8 cellular contexts compared by ENCODE assay signal in the genomic region with DNA sequence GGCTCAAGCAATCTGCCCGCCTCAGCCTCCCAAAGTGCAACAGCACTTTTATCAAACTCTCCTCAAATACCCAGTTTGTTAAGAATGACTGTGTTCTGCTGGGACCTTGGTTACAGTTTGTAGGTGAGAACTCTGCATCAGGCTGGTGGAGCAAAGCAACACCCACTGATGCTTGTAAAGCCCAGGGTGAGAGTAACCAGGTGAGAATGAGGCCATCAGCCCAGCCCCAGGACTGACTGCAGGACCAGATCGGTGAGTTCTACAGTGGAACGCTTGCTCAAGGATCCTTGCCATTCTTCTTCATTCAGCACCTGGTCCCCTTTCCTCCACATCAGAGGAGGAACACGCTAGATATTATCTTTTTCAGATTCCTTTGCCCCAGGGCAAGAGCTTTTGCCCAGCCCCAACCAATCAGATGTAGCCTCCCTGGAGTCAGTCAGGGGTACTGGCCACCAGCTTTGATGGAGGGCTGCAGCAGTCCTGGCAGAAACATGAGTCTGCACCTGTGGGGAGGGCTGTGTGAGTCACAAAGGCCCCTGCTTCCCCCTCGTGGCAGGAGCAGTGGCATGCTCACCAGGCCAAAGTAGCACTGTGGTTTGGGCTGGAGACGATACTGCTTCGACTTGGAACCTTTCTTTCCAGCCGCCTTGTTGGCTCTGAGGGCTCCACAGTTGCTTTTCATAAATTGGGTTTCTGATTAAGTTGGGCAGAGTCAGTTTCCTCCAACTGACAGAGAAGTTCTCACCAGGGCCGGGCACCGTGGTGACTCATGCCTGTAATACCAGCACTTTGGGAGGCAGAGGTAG. TPM values are rescaled to one million over a fixed set of nuclear protein-coding genes. Genes with fewer than 3 reads are reported as not detected.
DNase-seq lines count a peak whose midpoint lies in the region; ATAC-seq and TF ChIP-seq lines count a peak whose summit lies in the region.

No MANE protein-coding gene starts in this region.

- H2AFZ ChIP-seq in trophoblast cell (ENCODE audit: insufficient read depth, low read length, poor library complexity), result no peak overlapping the region

- H3K36me3 ChIP-seq in HAP-1 (replicated peaks) (no peaks in the 10 kb centered on the region), trophoblast cell (ENCODE audit: control insufficient read depth in 1 of 2, insufficient read depth in 2 of 2, low read length in 2 of 2) (no peaks in the 10 kb centered on the region)

- no CpG with 5 or more reads among the region's 10 CpGs for WGBS in trophoblast cell (ENCODE audit: extremely low coverage, insufficient coverage, insufficient read length)

- no peak overlapping the region for H3K4ac ChIP-seq in trophoblast cell (ENCODE audit: low read depth, low read length)

- H3K79me2 ChIP-seq in trophoblast cell (ENCODE audit: control insufficient read depth, insufficient read depth, low read length, poor library complexity), result peaks cover 9% of the 10 kb centered on the region

- H2BK5ac ChIP-seq in trophoblast cell (ENCODE audit: low read depth, low read length, poor library complexity), result peak overlapping the region; percentile 64

- H3K4me2 ChIP-seq in trophoblast cell (ENCODE audit: low read length), result no peak overlapping the region

- no peak overlapping the region for H2AK5ac ChIP-seq in trophoblast cell (ENCODE audit: low read length)

- H3K79me1 ChIP-seq in trophoblast cell (ENCODE audit: low read length), result peaks cover 29% of the 10 kb centered on the region

- no peak overlapping the region for H3K9ac ChIP-seq in trophoblast cell (ENCODE audit: low read length)

- no peak overlapping the region for H3K4me3 ChIP-seq in HAP-1
- no peak overlapping the region for H3K4me3 ChIP-seq in fibroblast of mammary gland (ENCODE audit: control insufficient read depth, low read depth, low read length)
- no peak overlapping the region for H3K4me3 ChIP-seq in trophoblast cell (ENCODE audit: low read depth, low read length)

- DNase-seq in DMS 273 treated with DMSO at 0.1 percent for 48 hours (lab: John Stamatoyannopoulos, UW) (peak; percentile 5), HAP-1 (ENCODE audit: low spot score in 2 of 2) (peak; percentile 46 to 78), OCI-M1 (lab: John Stamatoyannopoulos, UW) (peak; percentile 52), activated T-cell treated with anti-CD3 and anti-CD28 coated beads for 48 hours (ENCODE audit: low read depth) (peak; percentile 56), fibroblast of mammary gland (ENCODE audit: low read depth) (peak; percentile 55), trophoblast cell (peak; percentile 98 to 100), NCI-H2029 treated with DMSO at 0.1 percent for 48 hours (lab: John Stamatoyannopoulos, UW) (no peak)

- H3K9me3 ChIP-seq in HAP-1, result no peaks in the 10 kb centered on the region
- H3K9me3 ChIP-seq in trophoblast cell (ENCODE audit: insufficient read depth, low read depth, low read length), result peaks cover 2% of the 10 kb centered on the region

- H4K8ac ChIP-seq in trophoblast cell (ENCODE audit: low read depth, low read length), result peak overlapping the region; percentile 63

- H3K4me1 ChIP-seq in HAP-1 (peaks cover 11% of the 10 kb centered on the region; the same call in 1 of the 2 replicates), trophoblast cell (ENCODE audit: control insufficient read depth in 1 of 2, insufficient read depth in 2 of 2, low read length in 2 of 2) (peaks cover 31 to 32% of the 10 kb centered on the region in 2 experiments)

- peak overlapping the region; percentile 72 for H4K91ac ChIP-seq in trophoblast cell (ENCODE audit: low read depth, low read length)

- no peak overlapping the region for H3K14ac ChIP-seq in trophoblast cell (ENCODE audit: low read length)

- in situ Hi-C loops in HAP-1 (cut with MboI; ENCODE audit: low sequenced_read_pairs), result no loop called here

- peak overlapping the region; percentile 29 for H2BK12ac ChIP-seq in trophoblast cell (ENCODE audit: low read length)

- H3K18ac ChIP-seq in trophoblast cell (ENCODE audit: low read length), result no peak overlapping the region

- H3K27me3 ChIP-seq in HAP-1 (ENCODE audit: low read depth) (no peaks in the 10 kb centered on the region), trophoblast cell (ENCODE audit: insufficient read depth, low read length) (no peaks in the 10 kb centered on the region)

- peak overlapping the region; percentile 12 for H2BK120ac ChIP-seq in trophoblast cell (ENCODE audit: insufficient read depth, low read length, poor library complexity)

- no peak for ATAC-seq in GM18519 (IDR thresholded peaks at IDR 0.05; ENCODE audit: low FRiP score, unreplicated experiment)

- no peak overlapping the region for H3K23ac ChIP-seq in trophoblast cell (ENCODE audit: low read length)

- no peak overlapping the region for H4K12ac ChIP-seq in trophoblast cell (ENCODE audit: low read depth, low read length)

- TF ChIP-seq CTCF in fibroblast of mammary gland (conservative IDR thresholded peaks at IDR 0.05; ENCODE audit: control insufficient read depth, insufficient read depth, low read depth, low read length), result peak; percentile 22

- peak overlapping the region; percentile 72 for H3K27ac ChIP-seq in trophoblast cell (ENCODE audit: low read depth, low read length)

RNA-seq across cellular contexts. Expression of a gene that starts 3.5 kb away (rescaled TPM):
- 314 and 318 TPM in 2 replicates for polyA plus RNA-seq in trophoblast cell (2013)

RNA-seq across cellular contexts. Expression of a gene that starts 49.1 kb away (rescaled TPM):
- 18.7 TPM in 2 replicates for polyA plus RNA-seq in trophoblast cell (2013)

RNA-seq across cellular contexts. Expression of a gene that starts 56.1 kb away (rescaled TPM):
- polyA plus RNA-seq in trophoblast cell (2013), result 1.4 and 1.7 TPM in 2 replicates
